Comparison of ENCODE assay signal across 21 cellular contexts in the genomic region with DNA sequence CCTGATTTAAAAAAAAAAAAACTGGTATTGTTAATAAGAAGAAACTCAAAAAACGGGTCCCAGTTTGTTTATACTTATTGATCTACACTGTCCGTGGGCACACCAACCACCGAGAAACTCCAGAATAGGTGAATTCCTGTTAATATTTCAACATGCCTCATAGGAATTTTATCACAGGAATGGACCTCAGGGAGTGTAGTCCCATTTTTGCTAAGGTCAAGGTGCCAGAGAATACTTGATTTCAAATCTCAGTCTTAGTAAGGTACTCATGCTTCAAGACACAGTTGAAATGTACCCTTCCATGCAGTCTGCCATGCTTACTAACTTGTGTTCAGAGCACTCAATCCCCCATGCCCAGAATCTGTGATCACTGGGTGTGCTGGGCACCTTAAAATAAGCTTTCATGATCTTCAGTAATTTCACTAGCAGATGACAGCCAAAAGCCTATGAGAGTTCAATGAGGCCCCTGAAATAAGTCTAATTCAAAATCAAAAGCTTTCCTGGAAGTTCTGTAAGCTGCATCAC.
DNase-seq lines count a peak whose midpoint lies in the region; ATAC-seq and TF ChIP-seq lines count a peak whose summit lies in the region.
"Had no signal": no experiment of that assay in that cellular context is flagged by ENCODE, and none has a peak within 500 bp of the region (broad histone marks: within the 10 kb centered on the region; RNA-seq: fewer than 3 reads in every experiment).

No MANE protein-coding gene starts in this region.

- H3K4me2 ChIP-seq in trophoblast cell (ENCODE audit: low read length) = no peak overlapping the region
- H3K4me2 ChIP-seq: BLaER1 treated with 17β-estradiol and CSF1 and Interleukin-3, amounts not matched to agents 10 nM and 100 nM had no signal

- H3K4ac ChIP-seq in trophoblast cell (ENCODE audit: low read depth, low read length) = no peak overlapping the region

- no peak for TF ChIP-seq CTCF in body of pancreas (IDR thresholded peaks at IDR 0.05)
- no peak for TF ChIP-seq CTCF in thyroid gland (IDR thresholded peaks at IDR 0.05)

- ATAC-seq in body of pancreas (peak; percentile 70), T-cell (replicated peaks in 1 of 4) (no peak)
- ATAC-seq: CD8-positive, alpha-beta T cell; GM12878 had no signal

- H3K27ac Mint-ChIP-seq in T-cell = no peak overlapping the region
- H3K27ac Mint-ChIP-seq: B cell; CD4-positive, alpha-beta T cell; CD8-positive, alpha-beta T cell had no signal

- no peak overlapping the region for H3K9ac ChIP-seq in trophoblast cell (ENCODE audit: low read length)
- H3K9ac ChIP-seq: BLaER1 treated with 17β-estradiol and CSF1 and Interleukin-3, amounts not matched to agents 10 nM and 100 nM had no signal

- no peak overlapping the region for H4K8ac ChIP-seq in trophoblast cell (ENCODE audit: low read depth, low read length)

- H3K36me3 ChIP-seq in body of pancreas (replicated peaks in 1 of 2; ENCODE audit: insufficient read depth in 1 of 2, low read depth in 2 of 2) = no peaks in the 10 kb centered on the region
- H3K36me3 ChIP-seq in trophoblast cell (ENCODE audit: control insufficient read depth in 1 of 2, insufficient read depth in 2 of 2, low read length in 2 of 2) = no peaks in the 10 kb centered on the region
- H3K36me3 ChIP-seq in thyroid gland = no peaks in the 10 kb centered on the region
- H3K36me3 ChIP-seq: BLaER1 treated with 17β-estradiol and CSF1 and Interleukin-3, amounts not matched to agents 10 nM and 100 nM had no signal

- CTCF ChIA-PET in T-cell (lab: Charles Lee) = no interaction called here

- H2AK5ac ChIP-seq in trophoblast cell (ENCODE audit: low read length) = no peak overlapping the region

- peaks cover 26% of the 10 kb centered on the region for H3K4me1 ChIP-seq in body of pancreas
- H3K4me1 ChIP-seq in trophoblast cell (ENCODE audit: control insufficient read depth in 1 of 2, insufficient read depth in 2 of 2, low read length in 2 of 2) = peaks cover 6 to 8% of the 10 kb centered on the region in 2 experiments
- peaks cover 10 to 18% of the 10 kb centered on the region in 2 donors for H3K4me1 ChIP-seq in thyroid gland

- H3K4me3 Mint-ChIP-seq in T-cell = no peak overlapping the region
- H3K4me3 Mint-ChIP-seq: B cell; CD4-positive, alpha-beta T cell; CD8-positive, alpha-beta T cell had no signal

- H3K23ac ChIP-seq in trophoblast cell (ENCODE audit: low read length) = no peak overlapping the region

- H3K79me1 ChIP-seq in trophoblast cell (ENCODE audit: low read length) = no peaks in the 10 kb centered on the region

- WGBS in body of pancreas, 2 donors = 48 to 53% methylated on average over 3 of the region's 3 CpGs
- no CpG with 5 or more reads among the region's 3 CpGs for WGBS in trophoblast cell (ENCODE audit: extremely low coverage, insufficient coverage, insufficient read length)
- WGBS in thyroid gland, 2 donors = 71 to 84% methylated on average over 3 of the region's 3 CpGs

- H3K27ac ChIP-seq in body of pancreas = peak overlapping the region in 3 of 4 donors; percentile 31 to 78 (median 56)
- H3K27ac ChIP-seq in trophoblast cell (ENCODE audit: low read depth, low read length) = no peak overlapping the region
- H3K27ac ChIP-seq in thyroid gland = peak overlapping the region in 1 of 3 donors; percentile 21
- H3K27ac ChIP-seq: BLaER1 treated with 17β-estradiol and CSF1 and Interleukin-3, amounts not matched to agents 10 nM and 100 nM; C4-2B had no signal

- H3K27me3 Mint-ChIP-seq in T-cell = peaks cover 2 to 4% of the 10 kb centered on the region in 2 donors
- H3K27me3 Mint-ChIP-seq: CD4-positive, alpha-beta T cell had no signal

- POLR2A ChIA-PET in T-cell (lab: Charles Lee) = no interaction called here

- H3K27me3 ChIP-seq in body of pancreas (no peaks in the 10 kb centered on the region), trophoblast cell (ENCODE audit: insufficient read depth, low read length) (no peaks in the 10 kb centered on the region), thyroid gland (no peaks in the 10 kb centered on the region)
- H3K27me3 ChIP-seq: BLaER1 treated with 17β-estradiol and CSF1 and Interleukin-3, amounts not matched to agents 10 nM and 100 nM had no signal

- DNase-seq in astrocyte of the hippocampus (ENCODE audit: low read depth, low spot score) (peak; percentile 5), body of pancreas (no peak), trophoblast cell (peak; percentile 1 to 58), thyroid gland (peak; percentile 68 to 70), SW 1271 (lab: John Stamatoyannopoulos, UW) (no peak), T-cell (no peak), NCI-H1436 treated with DMSO at 0.1 percent for 48 hours (lab: John Stamatoyannopoulos, UW) (no peak)
- DNase-seq: 8988T; AML-193; Calu3; CD4-positive, alpha-beta T cell; CD8-positive, alpha-beta T cell; DMS79; DND-41; EL; GDM1 had no signal

- H2BK5ac ChIP-seq in trophoblast cell (ENCODE audit: low read depth, low read length, poor library complexity) = no peak overlapping the region

- H4K12ac ChIP-seq in trophoblast cell (ENCODE audit: low read depth, low read length) = no peak overlapping the region

- H3K36me3 Mint-ChIP-seq in T-cell = no peaks in the 10 kb centered on the region
- H3K36me3 Mint-ChIP-seq: CD8-positive, alpha-beta T cell had no signal

- H3K14ac ChIP-seq in trophoblast cell (ENCODE audit: low read length) = no peak overlapping the region

- no peak overlapping the region for H2AFZ ChIP-seq in trophoblast cell (ENCODE audit: insufficient read depth, low read length, poor library complexity)

- H2BK12ac ChIP-seq in trophoblast cell (ENCODE audit: low read length) = no peak overlapping the region

- no peak overlapping the region for H2BK120ac ChIP-seq in trophoblast cell (ENCODE audit: insufficient read depth, low read length, poor library complexity)

- peaks cover 0 to 5% (median 0%) of the 10 kb centered on the region in 3 donors for H3K9me3 Mint-ChIP-seq in T-cell
- H3K9me3 Mint-ChIP-seq: CD4-positive, alpha-beta T cell; CD8-positive, alpha-beta T cell had no signal

- H3K79me2 ChIP-seq in trophoblast cell (ENCODE audit: control insufficient read depth, insufficient read depth, low read length, poor library complexity) = no peaks in the 10 kb centered on the region

- TF ChIP-seq POLR2A in body of pancreas (IDR thresholded peaks at IDR 0.05) (no peak), thyroid gland (IDR thresholded peaks at IDR 0.05) (no peak)

- H3K9me3 ChIP-seq in body of pancreas (no peaks in the 10 kb centered on the region), trophoblast cell (ENCODE audit: insufficient read depth, low read depth, low read length) (no peaks in the 10 kb centered on the region), thyroid gland (no peaks in the 10 kb centered on the region)
- H3K9me3 ChIP-seq: Caco-2 had no signal

- H4K91ac ChIP-seq in trophoblast cell (ENCODE audit: low read depth, low read length) = no peak overlapping the region

- H3K4me3 ChIP-seq in body of pancreas = no peak overlapping the region
- no peak overlapping the region for H3K4me3 ChIP-seq in trophoblast cell (ENCODE audit: low read depth, low read length)
- no peak overlapping the region for H3K4me3 ChIP-seq in thyroid gland (replicated peaks in 1 of 3)
- H3K4me3 ChIP-seq: BLaER1 treated with 17β-estradiol and CSF1 and Interleukin-3, amounts not matched to agents 10 nM and 100 nM; GM12878 had no signal

- H3K4me1 Mint-ChIP-seq in T-cell = no peaks in the 10 kb centered on the region

- no peak overlapping the region for H3K18ac ChIP-seq in trophoblast cell (ENCODE audit: low read length)

- intact Hi-C loops in body of pancreas (cut with DNase I) = no loop called here
- intact Hi-C loops in thyroid gland (cut with DNase I) = no loop called here

Comparison
In these comparisons a context has a peak if more than half of its experiments do, and no peak if none do; other contexts are left out.
1. DNase-seq: peak in astrocyte of the hippocampus (single experiment), trophoblast cell (2 of 2) and thyroid gland (2 of 2); none in body of pancreas (0 of 4), SW 1271 (0 of 2), T-cell (0 of 34) and NCI-H1436 treated with DMSO at 0.1 percent for 48 hours (single experiment).